17 cellular contexts compared by ENCODE assay signal in genomic region chr2:15385184-15385583, GRCh38.
DNase-seq lines count a peak whose midpoint lies in the region; ATAC-seq, FAIRE-seq and TF ChIP-seq lines count a peak whose summit lies in the region.
"Had no signal": no experiment of that assay in that cellular context is flagged by ENCODE, and none has a peak within 500 bp of the region (broad histone marks: within the 10 kb centered on the region; RNA-seq: fewer than 3 reads in every experiment).

No MANE protein-coding gene starts in this region.

- FAIRE-seq in frontal cortex (lab: Jason Lieb, UNC), result no peak
- FAIRE-seq: D721Med, H54 had no signal

- peak; percentile 25; the same call in 1 of the 3 replicates for ATAC-seq in SK-N-SH treated with all-trans-retinoic acid at 6 μM for 48 hours
- ATAC-seq: T-helper 17 cell had no signal

- DNase-seq in NCI-H1694 treated with DMSO at 0.1 percent for 48 hours (lab: John Stamatoyannopoulos, UW) (peak; percentile 71), NCI-H526 (lab: John Stamatoyannopoulos, UW) (peak; percentile 98 to 99), NCI-H2081 treated with DMSO at 0.1 percent for 48 hours (lab: John Stamatoyannopoulos, UW) (no peak), frontal cortex (ENCODE audit: low spot score in 2 of 2) (no peak), SKM-1 (lab: John Stamatoyannopoulos, UW; ENCODE audit: unreplicated experiment) (no peak)
- no peak for DNase-seq in stimulated activated CD4-positive, alpha-beta T cell treated with anti-CD3 and anti-CD28 coated beads, Interleukin-2, amount 100 ng/mL, for 48 hours
- DNase-seq: CD4-positive, alpha-beta memory T cell; DMS79; NCI-H1105; NCI-H774; Peyer's patch; SJCRH30; SW 1271; T-helper 17 cell had no signal

TF ChIP-seq in SK-N-SH treated with all-trans-retinoic acid at 6 μM for 48 hours, 23 proteins besides CTCF, POLR2A, EP300 and RAD21:
- TF ChIP-seq ZFP30 (CRISPR knock-in tag; IDR thresholded peaks at IDR 0.05) (no peak), ESRRG (CRISPR knock-in tag; IDR thresholded peaks at IDR 0.05) (0 out of 2 replicates have a peak, but pooled peaks have one; percentile 41), GLIS3 (CRISPR knock-in tag; IDR thresholded peaks at IDR 0.05) (peak; percentile 52; the same call in 1 of the 2 replicates), RARB (CRISPR knock-in tag; IDR thresholded peaks at IDR 0.05) (no peak), ZFP3 (CRISPR knock-in tag; IDR thresholded peaks at IDR 0.05) (no peak), ZNF565 (CRISPR knock-in tag; conservative IDR thresholded peaks at IDR 0.05; ENCODE audit: low read depth) (no peak), POU6F1 (CRISPR knock-in tag; IDR thresholded peaks at IDR 0.05; ENCODE audit: borderline replicate concordance, low read depth) (no peak), TOX (CRISPR knock-in tag; IDR thresholded peaks at IDR 0.05; ENCODE audit: borderline replicate concordance) (no peak), BACH2 (CRISPR knock-in tag; IDR thresholded peaks at IDR 0.05; ENCODE audit: borderline replicate concordance) (no peak), ZNF70 (CRISPR knock-in tag; IDR thresholded peaks at IDR 0.05) (no peak), ZC3H10 (CRISPR knock-in tag; IDR thresholded peaks at IDR 0.05) (no peak), CSDC2 (CRISPR knock-in tag; IDR thresholded peaks at IDR 0.05) (no peak), OSR1 (CRISPR knock-in tag; IDR thresholded peaks at IDR 0.05) (no peak), SNAI2 (CRISPR knock-in tag; IDR thresholded peaks at IDR 0.05) (peak; percentile 16; the same call in 1 of the 2 replicates), PPARA (CRISPR knock-in tag; IDR thresholded peaks at IDR 0.05; ENCODE audit: borderline replicate concordance) (no peak), ISL1 (CRISPR knock-in tag; IDR thresholded peaks at IDR 0.05) (no peak), TCF4 (CRISPR knock-in tag; IDR thresholded peaks at IDR 0.05; ENCODE audit: borderline replicate concordance) (peak; percentile 99), CSRNP3 (CRISPR knock-in tag; IDR thresholded peaks at IDR 0.05) (peak; percentile 95), ZNF8 (CRISPR knock-in tag; IDR thresholded peaks at IDR 0.05) (0 out of 2 replicates have a peak, but pooled peaks have one; percentile 6), PATZ1 (CRISPR knock-in tag; IDR thresholded peaks at IDR 0.05; ENCODE audit: borderline replicate concordance) (no peak), ARNTL (CRISPR knock-in tag; IDR thresholded peaks at IDR 0.05; ENCODE audit: borderline replicate concordance, low read depth) (no peak)
- TF ChIP-seq, protein P1, sequence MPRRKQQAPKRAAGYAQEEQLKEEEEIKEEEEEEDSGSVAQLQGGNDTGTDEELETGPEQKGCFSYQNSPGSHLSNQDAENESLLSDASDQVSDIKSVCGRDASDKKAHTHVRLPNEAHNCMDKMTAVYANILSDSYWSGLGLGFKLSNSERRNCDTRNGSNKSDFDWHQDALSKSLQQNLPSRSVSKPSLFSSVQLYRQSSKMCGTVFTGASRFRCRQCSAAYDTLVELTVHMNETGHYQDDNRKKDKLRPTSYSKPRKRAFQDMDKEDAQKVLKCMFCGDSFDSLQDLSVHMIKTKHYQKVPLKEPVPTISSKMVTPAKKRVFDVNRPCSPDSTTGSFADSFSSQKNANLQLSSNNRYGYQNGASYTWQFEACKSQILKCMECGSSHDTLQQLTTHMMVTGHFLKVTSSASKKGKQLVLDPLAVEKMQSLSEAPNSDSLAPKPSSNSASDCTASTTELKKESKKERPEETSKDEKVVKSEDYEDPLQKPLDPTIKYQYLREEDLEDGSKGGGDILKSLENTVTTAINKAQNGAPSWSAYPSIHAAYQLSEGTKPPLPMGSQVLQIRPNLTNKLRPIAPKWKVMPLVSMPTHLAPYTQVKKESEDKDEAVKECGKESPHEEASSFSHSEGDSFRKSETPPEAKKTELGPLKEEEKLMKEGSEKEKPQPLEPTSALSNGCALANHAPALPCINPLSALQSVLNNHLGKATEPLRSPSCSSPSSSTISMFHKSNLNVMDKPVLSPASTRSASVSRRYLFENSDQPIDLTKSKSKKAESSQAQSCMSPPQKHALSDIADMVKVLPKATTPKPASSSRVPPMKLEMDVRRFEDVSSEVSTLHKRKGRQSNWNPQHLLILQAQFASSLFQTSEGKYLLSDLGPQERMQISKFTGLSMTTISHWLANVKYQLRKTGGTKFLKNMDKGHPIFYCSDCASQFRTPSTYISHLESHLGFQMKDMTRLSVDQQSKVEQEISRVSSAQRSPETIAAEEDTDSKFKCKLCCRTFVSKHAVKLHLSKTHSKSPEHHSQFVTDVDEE (CRISPR knock-in tag; IDR thresholded peaks at IDR 0.05), result peak; percentile 96
- TF ChIP-seq, protein P2, sequence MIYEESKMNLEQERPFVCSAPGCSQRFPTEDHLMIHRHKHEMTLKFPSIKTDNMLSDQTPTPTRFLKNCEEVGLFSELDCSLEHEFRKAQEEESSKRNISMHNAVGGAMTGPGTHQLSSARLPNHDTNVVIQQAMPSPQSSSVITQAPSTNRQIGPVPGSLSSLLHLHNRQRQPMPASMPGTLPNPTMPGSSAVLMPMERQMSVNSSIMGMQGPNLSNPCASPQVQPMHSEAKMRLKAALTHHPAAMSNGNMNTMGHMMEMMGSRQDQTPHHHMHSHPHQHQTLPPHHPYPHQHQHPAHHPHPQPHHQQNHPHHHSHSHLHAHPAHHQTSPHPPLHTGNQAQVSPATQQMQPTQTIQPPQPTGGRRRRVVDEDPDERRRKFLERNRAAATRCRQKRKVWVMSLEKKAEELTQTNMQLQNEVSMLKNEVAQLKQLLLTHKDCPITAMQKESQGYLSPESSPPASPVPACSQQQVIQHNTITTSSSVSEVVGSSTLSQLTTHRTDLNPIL (CRISPR knock-in tag; IDR thresholded peaks at IDR 0.05; ENCODE audit: low read depth), result no peak

Comparison
In these comparisons a context has a peak if more than half of its experiments do, and no peak if none do; other contexts are left out.
1. DNase-seq: peak in NCI-H1694 treated with DMSO at 0.1 percent for 48 hours (single experiment) and NCI-H526 (2 of 2); none in NCI-H2081 treated with DMSO at 0.1 percent for 48 hours (single experiment), frontal cortex (0 of 2), SKM-1 (single experiment) and stimulated activated CD4-positive, alpha-beta T cell treated with anti-CD3 and anti-CD28 coated beads, Interleukin-2, amount 100 ng/mL, for 48 hours (0 of 2).